12 cellular contexts compared by ENCODE assay signal in the genomic region with DNA sequence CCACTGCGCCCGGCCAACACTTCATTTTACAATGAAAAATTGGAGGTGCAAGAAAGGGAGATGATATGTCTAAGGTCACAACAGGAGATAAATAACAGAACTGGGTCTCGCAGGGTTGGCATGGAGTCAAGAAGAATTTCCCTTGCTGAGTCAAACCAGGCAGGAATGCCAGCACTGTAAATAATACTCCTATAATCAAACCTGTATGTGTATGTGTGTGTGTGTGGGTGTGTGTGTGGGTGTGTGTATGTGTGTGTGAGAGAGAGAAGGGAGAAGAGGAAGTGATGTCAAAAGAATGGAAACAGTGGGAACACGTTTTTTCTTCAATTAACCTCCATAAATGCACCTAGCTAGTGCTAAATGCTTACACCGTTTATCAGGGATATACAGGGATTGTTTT.
DNase-seq lines count a peak whose midpoint lies in the region; ATAC-seq and TF ChIP-seq lines count a peak whose summit lies in the region.
"Had no signal": no experiment of that assay in that cellular context is flagged by ENCODE, and none has a peak within 500 bp of the region (broad histone marks: within the 10 kb centered on the region; RNA-seq: fewer than 3 reads in every experiment).

No MANE protein-coding gene starts in this region.

- no peak overlapping the region for H2BK15ac ChIP-seq in IMR-90 (ENCODE audit: low read depth, low read length)

- no peaks in the 10 kb centered on the region for H4K20me1 ChIP-seq in IMR-90 (ENCODE audit: insufficient read depth, low read length)
- no peaks in the 10 kb centered on the region for H4K20me1 ChIP-seq in mammary epithelial cell (ENCODE audit: insufficient read depth, low read length)

- 0 out of 2 replicates have a peak overlapping the region, but pooled peaks have one; percentile 39 for H3K14ac ChIP-seq in IMR-90 (replicated peaks; ENCODE audit: low read depth, low read length)

- CTCF ChIA-PET in IMR-90 (lab: Yijun Ruan, JAX) (interaction anchor here (0.6 kb wide), 1 partner anchor 51 kb away, joined by 4 read pairs; no protein-coding TSS in a partner anchor), mammary epithelial cell (lab: Charles Lee; ENCODE audit: low non-redundant PET) (no interaction called here)

- no peak for TF ChIP-seq POLR2A in IMR-90 (IDR thresholded peaks at IDR 0.05; ENCODE audit: low read depth, low read length)

- peak overlapping the region in 1 of 2 experiments; percentile 51; a peak in 2 of 4 replicates for H4K8ac ChIP-seq in IMR-90 (ENCODE audit: low read depth in 2 of 2, low read length in 2 of 2)

- no CpG with 5 or more reads among the region's 5 CpGs for WGBS in IMR-90 (ENCODE audit: extremely low coverage in 2 of 2, insufficient read length in 1 of 2), 2 experiments
- WGBS in mammary epithelial cell (ENCODE audit: low coverage, missing lambda C conversion rate): 63% methylated on average over 5 of the region's 5 CpGs

- no peak overlapping the region for H2BK20ac ChIP-seq in IMR-90 (ENCODE audit: low read depth, low read length)

- no peak overlapping the region for H2BK120ac ChIP-seq in IMR-90 (ENCODE audit: low read depth, low read length)

- H3K79me1 ChIP-seq in IMR-90 (ENCODE audit: low read depth in 1 of 2, low read length in 2 of 2): no peaks in the 10 kb centered on the region

- H3K56ac ChIP-seq in IMR-90 (ENCODE audit: extremely low read depth, insufficient read depth, low read length): no peak overlapping the region

- H2AFZ ChIP-seq in IMR-90 (replicated peaks; ENCODE audit: low read length, poor library complexity): no peak overlapping the region
- no peak overlapping the region for H2AFZ ChIP-seq in mammary epithelial cell (ENCODE audit: low read depth, low read length)

- no peak overlapping the region for H2AK5ac ChIP-seq in IMR-90 (ENCODE audit: low read depth, low read length)

- H3K4me3 ChIP-seq in IMR-90 (ENCODE audit: insufficient read depth, low read depth, low read length) (no peak overlapping the region), mammary epithelial cell (replicated peaks in 1 of 3; ENCODE audit: insufficient read depth in 1 of 3, low read depth in 2 of 3, low read length in 3 of 3) (no peak overlapping the region)

- H3K27me3 ChIP-seq in IMR-90 (ENCODE audit: control insufficient read depth, insufficient read depth, low read length) (no peaks in the 10 kb centered on the region), mammary epithelial cell (ENCODE audit: insufficient read depth, low read length) (no peaks in the 10 kb centered on the region)

- H2BK5ac ChIP-seq in IMR-90 (ENCODE audit: low read depth, low read length, poor library complexity, severe bottlenecking): no peak overlapping the region

- peak; percentile 4 for DNase-seq in NCI-H748 (lab: John Stamatoyannopoulos, UW; ENCODE audit: unreplicated experiment)
- DNase-seq in NCI-H748 treated with DMSO at 0.1 percent for 48 hours (lab: John Stamatoyannopoulos, UW): no peak
- peak; percentile 94 for DNase-seq in IMR-90
- DNase-seq in mammary epithelial cell: peak; percentile 74
- peak; percentile 60 for DNase-seq in non-pigmented ciliary epithelial cell (ENCODE audit: low read depth)
- no peak for DNase-seq in superior temporal gyrus (ENCODE audit: extremely low spot score)
- DNase-seq in left lobe of liver (ENCODE audit: low spot score): no peak
- DNase-seq: activated B cell treated with CpG ODN at 0.5 μM for 24 hours, AML-193, H9, NCI-H510A treated with DMSO at 0.1 percent for 48 hours had no signal

- TF ChIP-seq RAD21 in IMR-90 (IDR thresholded peaks at IDR 0.05; ENCODE audit: low read length): no peak

- no peak overlapping the region for H4K5ac ChIP-seq in IMR-90 (ENCODE audit: low read depth, low read length)

- no peak overlapping the region for H3K4me2 ChIP-seq in IMR-90 (ENCODE audit: low read depth, low read length)
- no peak overlapping the region for H3K4me2 ChIP-seq in mammary epithelial cell (ENCODE audit: insufficient read depth, low read depth, low read length)

- TF ChIP-seq CTCF in IMR-90 (conservative IDR thresholded peaks at IDR 0.05; ENCODE audit: low read depth, low read length) (no peak), mammary epithelial cell (conservative IDR thresholded peaks at IDR 0.05 in 1 of 2, IDR thresholded peaks at IDR 0.05 in 1 of 2; ENCODE audit: extremely low read depth in 1 of 2, insufficient read depth in 1 of 2, low read depth in 1 of 2, low read length in 2 of 2) (no peak)

- H2AK9ac ChIP-seq in IMR-90 (replicated peaks; ENCODE audit: low read depth, low read length, poor library complexity): no peak overlapping the region

- BruUV-seq in IMR-90 (replicated peaks; lab: Mats Ljungman, UMichigan) (no TSS peak), mammary epithelial cell (replicated peaks; lab: Mats Ljungman, UMichigan) (no TSS peak)

- H3K9me3 ChIP-seq in IMR-90 (ENCODE audit: control insufficient read depth, insufficient read depth, low read length) (no peaks in the 10 kb centered on the region), mammary epithelial cell (replicated peaks; ENCODE audit: insufficient read depth, low read length) (no peaks in the 10 kb centered on the region)

- no peak overlapping the region for H3K18ac ChIP-seq in IMR-90 (ENCODE audit: low read depth, low read length)

- peak overlapping the region; percentile 15; the same call in 1 of the 2 replicates for H3K4ac ChIP-seq in IMR-90 (ENCODE audit: low read depth, low read length)

- dilution Hi-C loops in IMR-90 (cut with HindIII; ENCODE audit: low sequenced_read_pairs, unreplicated experiment) (no loop called here), mammary epithelial cell (cut with HindIII; ENCODE audit: low sequenced_read_pairs) (no loop called here)

- H3K9me1 ChIP-seq in IMR-90 (ENCODE audit: insufficient read depth, low read length): 0 out of 2 replicates have a peak, but pooled peaks cover 3% of the 10 kb centered on the region

- ATAC-seq in IMR-90 (ENCODE audit: low read depth) (peak; percentile 81), HG02642 (IDR thresholded peaks at IDR 0.05; ENCODE audit: poor library complexity, unreplicated experiment) (no peak), left lobe of liver (no peak)

- H3K27ac ChIP-seq in IMR-90 (ENCODE audit: insufficient read depth, low read length): no peak overlapping the region
- H3K27ac ChIP-seq in mammary epithelial cell (ENCODE audit: insufficient read depth, low read depth, low read length): no peak overlapping the region

- no peaks in the 10 kb centered on the region for H3K79me2 ChIP-seq in mammary epithelial cell (ENCODE audit: insufficient read depth, low read length)

- H3K36me3 ChIP-seq in IMR-90 (ENCODE audit: control insufficient read depth, insufficient read depth, low read length) (no peaks in the 10 kb centered on the region), mammary epithelial cell (ENCODE audit: insufficient read depth, low read length) (no peaks in the 10 kb centered on the region)

- no peak overlapping the region for H4K91ac ChIP-seq in IMR-90 (ENCODE audit: insufficient read depth, low read depth, low read length)

- H3K4me1 ChIP-seq in IMR-90 (ENCODE audit: control insufficient read depth, insufficient read depth, low read length) (peaks cover 4% of the 10 kb centered on the region), mammary epithelial cell (ENCODE audit: insufficient read depth, low read length) (peaks cover 2% of the 10 kb centered on the region)

- intact Hi-C loops in IMR-90 (cut with micrococcal nuclease): loop anchor here (10.0 kb wide), 1 partner anchor 182 kb away; a partner anchor contains a TSS
- intact Hi-C loops in mammary epithelial cell (cut with micrococcal nuclease): no loop called here

- POLR2A ChIA-PET in IMR-90 (lab: Charles Lee; ENCODE audit: unreplicated experiment): no interaction called here

- no peak overlapping the region for H3K23ac ChIP-seq in IMR-90 (ENCODE audit: low read depth, low read length)

- in situ Hi-C loops in IMR-90 (cut with MboI; ENCODE audit: low sequenced_read_pairs): no loop called here
- in situ Hi-C loops in mammary epithelial cell (cut with MboI; ENCODE audit: low sequenced_read_pairs in 2 of 2): loop anchor here in 1 of 2 donors (10.0 kb wide), 1 partner anchor 72 kb away; a partner anchor contains a TSS

- H3K9ac ChIP-seq in IMR-90 (ENCODE audit: low read depth, low read length) (no peak overlapping the region), mammary epithelial cell (ENCODE audit: insufficient read depth, low read length) (no peak overlapping the region)

TF ChIP-seq in IMR-90, 13 proteins besides CTCF, POLR2A, EP300 and RAD21:
- TF ChIP-seq CHD1 (IDR thresholded peaks at IDR 0.05; ENCODE audit: low read depth, low read length): no peak
- no peak for TF ChIP-seq FOS (IDR thresholded peaks at IDR 0.05; ENCODE audit: low read depth, low read length)
- TF ChIP-seq, protein P1, sequence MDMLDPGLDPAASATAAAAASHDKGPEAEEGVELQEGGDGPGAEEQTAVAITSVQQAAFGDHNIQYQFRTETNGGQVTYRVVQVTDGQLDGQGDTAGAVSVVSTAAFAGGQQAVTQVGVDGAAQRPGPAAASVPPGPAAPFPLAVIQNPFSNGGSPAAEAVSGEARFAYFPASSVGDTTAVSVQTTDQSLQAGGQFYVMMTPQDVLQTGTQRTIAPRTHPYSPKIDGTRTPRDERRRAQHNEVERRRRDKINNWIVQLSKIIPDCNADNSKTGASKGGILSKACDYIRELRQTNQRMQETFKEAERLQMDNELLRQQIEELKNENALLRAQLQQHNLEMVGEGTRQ (IDR thresholded peaks at IDR 0.05; ENCODE audit: low read depth, low read length): no peak
- TF ChIP-seq RFX5 (IDR thresholded peaks at IDR 0.05; ENCODE audit: low read depth, low read length): no peak
- 0 out of 2 replicates have a peak, but pooled peaks have one; percentile 17 for TF ChIP-seq MAZ (IDR thresholded peaks at IDR 0.05; ENCODE audit: borderline replicate concordance, low read depth, low read length)
- TF ChIP-seq MXI1 (IDR thresholded peaks at IDR 0.05; ENCODE audit: borderline replicate concordance, low read depth, low read length): no peak

Comparison
In these comparisons a context has a peak if more than half of its experiments do, and no peak if none do; other contexts are left out.
1. DNase-seq: peak in NCI-H748 (single experiment), IMR-90 (single experiment), mammary epithelial cell (single experiment) and non-pigmented ciliary epithelial cell (single experiment); none in NCI-H748 treated with DMSO at 0.1 percent for 48 hours (single experiment), superior temporal gyrus (single experiment) and left lobe of liver (single experiment).